Comparison of ENCODE assay signal across 16 cellular contexts in genomic region chr5:181198905-181199519, GRCh38. TPM values are rescaled to one million over a fixed set of nuclear protein-coding genes. Genes with fewer than 3 reads are reported as not detected.
A peak's percentile ranks its signal among the peaks of the same experiment; 100 is the strongest.
DNase-seq lines count a peak whose midpoint lies in the region; ATAC-seq and TF ChIP-seq lines count a peak whose summit lies in the region.
"Had no signal": no experiment of that assay in that cellular context is flagged by ENCODE, and none has a peak within 500 bp of the region (broad histone marks: within the 10 kb centered on the region; RNA-seq: fewer than 3 reads in every experiment).

No MANE protein-coding gene starts in this region.

- no peak overlapping the region for H3K27ac Mint-ChIP-seq in neural progenitor cell
- H3K27ac Mint-ChIP-seq: activated naive CD4-positive, alpha-beta T cell treated with anti-CD3 and anti-CD28 coated beads for 36 hours had no signal

- no peak overlapping the region for H3K4me3 ChIP-seq in neural progenitor cell
- H3K4me3 ChIP-seq: GM23248 had no signal

- no peaks in the 10 kb centered on the region for H3K9me3 ChIP-seq in neural progenitor cell (ENCODE audit: low read depth)

- no peak overlapping the region for H2AFZ ChIP-seq in neural progenitor cell (replicated peaks)
- H2AFZ ChIP-seq: GM23248 had no signal

- H3K4me1 ChIP-seq in neural progenitor cell, result peaks cover 18% of the 10 kb centered on the region

- peak; percentile 78 for ATAC-seq in GM18868 (IDR thresholded peaks at IDR 0.05; ENCODE audit: unreplicated experiment)
- peak; percentile 61 for ATAC-seq in GM21825 (IDR thresholded peaks at IDR 0.05; ENCODE audit: unreplicated experiment)
- peak; percentile 72 for ATAC-seq in HG03432 (IDR thresholded peaks at IDR 0.05; ENCODE audit: unreplicated experiment)
- ATAC-seq: Panc1 had no signal

- H3K4me3 Mint-ChIP-seq in neural progenitor cell, result peak overlapping the region; percentile 58
- H3K4me3 Mint-ChIP-seq: activated naive CD4-positive, alpha-beta T cell treated with anti-CD3 and anti-CD28 coated beads for 36 hours had no signal

- no peak for TF ChIP-seq CTCF in neural progenitor cell (IDR thresholded peaks at IDR 0.05)

- H3K27ac ChIP-seq in neural progenitor cell, result no peak overlapping the region
- H3K27ac ChIP-seq: GM23248, WERI-Rb-1 had no signal

- peaks cover 29% of the 10 kb centered on the region for H3K4me1 Mint-ChIP-seq in neural progenitor cell

- H3K9ac ChIP-seq in neural progenitor cell, result no peak overlapping the region
- H3K9ac ChIP-seq: GM23248 had no signal

- H3K27me3 ChIP-seq in neural progenitor cell, result peaks cover 68% of the 10 kb centered on the region

- no peaks in the 10 kb centered on the region for H3K36me3 Mint-ChIP-seq in neural progenitor cell

- H4K20me1 ChIP-seq in neural progenitor cell (ENCODE audit: low read depth), result peaks cover 4% of the 10 kb centered on the region

- H3K36me3 ChIP-seq in neural progenitor cell, result no peaks in the 10 kb centered on the region
- H3K36me3 ChIP-seq: WERI-Rb-1 had no signal

- H3K4me2 ChIP-seq in neural progenitor cell, result peak overlapping the region; percentile 45

- no peaks in the 10 kb centered on the region for H3K9me3 Mint-ChIP-seq in neural progenitor cell
- H3K9me3 Mint-ChIP-seq: activated naive CD4-positive, alpha-beta T cell treated with anti-CD3 and anti-CD28 coated beads for 36 hours had no signal

- peaks cover 12% of the 10 kb centered on the region for H3F3A ChIP-seq in neural progenitor cell (ENCODE audit: low read depth)

- DNase-seq in neural progenitor cell (ENCODE audit: low spot score) (no peak), SIG-M5 (lab: John Stamatoyannopoulos, UW) (no peak), activated T-cell treated with anti-CD3 and anti-CD28 coated beads for 4 hours (no peak), NCI-H1417 treated with DMSO at 0.1 percent for 48 hours (lab: John Stamatoyannopoulos, UW) (no peak), T-helper 9 cell (no peak)
- DNase-seq: activated naive CD4-positive, alpha-beta T cell treated with anti-CD3 and anti-CD28 coated beads for 36 hours; effector CD4-positive, alpha-beta T cell; GM23248; hypothalamus; NCI-H1092; WERI-Rb-1 had no signal

- H3K79me2 ChIP-seq in neural progenitor cell (ENCODE audit: low read depth), result no peaks in the 10 kb centered on the region

- peaks cover 46% of the 10 kb centered on the region for H3K27me3 Mint-ChIP-seq in neural progenitor cell (ENCODE audit: insufficient read depth, low read depth)

RNA-seq across cellular contexts. Expression of gene TRIM7, which starts 6.0 kb away (rescaled TPM):
- total RNA-seq in neural progenitor cell (ENCODE audit: low replicate concordance), result not detected in 2 replicates

RNA-seq across cellular contexts. Expression of gene TRIM41, which starts 24.1 kb away (rescaled TPM):
- 8.1 and 24.2 TPM in 2 replicates for total RNA-seq in neural progenitor cell (ENCODE audit: low replicate concordance)

RNA-seq across cellular contexts. Expression of gene RACK1, which starts 44.7 kb away (rescaled TPM):
- total RNA-seq in neural progenitor cell (ENCODE audit: low replicate concordance), result 2,816 and 3,567 TPM in 2 replicates

RNA-seq across cellular contexts. Expression of gene OR2V2, which starts 51.6 kb away (rescaled TPM):
- not detected in 2 replicates for total RNA-seq in neural progenitor cell (ENCODE audit: low replicate concordance)
- total RNA-seq: activated naive CD4-positive, alpha-beta T cell treated with anti-CD3 and anti-CD28 coated beads for 36 hours; GM23248; myocyte had no signal
